In the genomic region with DNA sequence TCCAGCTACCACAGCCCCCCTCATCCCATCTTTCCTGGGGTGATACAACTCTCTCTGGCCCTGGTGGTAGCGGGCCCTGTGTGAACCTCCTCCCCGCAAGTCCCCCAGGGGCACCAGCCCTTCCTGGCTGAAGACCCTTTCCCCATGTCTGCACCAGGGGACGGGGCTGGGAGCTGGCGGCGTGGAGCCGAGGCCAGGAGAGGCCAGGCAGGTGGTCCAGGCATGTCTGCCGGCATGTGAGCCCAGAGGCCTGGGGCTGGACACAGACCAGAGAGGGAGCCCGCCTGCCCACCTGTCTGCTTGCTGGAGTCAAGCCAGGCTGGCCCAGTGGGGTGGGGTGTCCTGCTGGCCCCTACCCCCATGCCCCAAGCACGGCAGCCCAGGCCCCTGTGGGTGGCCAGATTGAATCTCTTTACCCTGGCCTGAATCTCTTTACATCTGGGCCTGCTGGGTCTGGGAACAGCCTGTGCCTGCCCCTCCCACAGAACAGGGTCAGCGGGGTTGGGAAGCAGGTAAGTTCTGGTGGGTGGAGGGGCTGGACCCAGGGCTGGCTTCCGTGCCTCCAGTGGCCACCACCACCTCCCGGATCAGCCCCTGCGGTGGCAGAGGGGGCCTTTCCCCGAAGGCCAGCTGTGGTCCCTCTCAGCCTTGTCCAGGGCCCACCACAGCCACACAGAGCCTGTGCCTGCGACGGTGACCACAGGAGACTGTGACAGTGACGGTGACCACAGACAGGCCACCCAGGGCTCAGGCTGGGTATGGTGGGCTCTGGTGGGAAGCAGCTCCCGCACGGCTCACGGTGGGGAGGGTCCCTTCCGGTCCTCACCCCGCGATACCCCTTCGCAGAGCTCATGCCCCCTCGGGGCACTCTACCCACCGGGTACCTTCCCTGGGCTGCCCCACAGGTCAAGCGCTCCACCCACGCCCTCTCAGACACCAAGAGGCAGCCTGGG, we compare ENCODE assay signal across 18 cellular contexts. TPM values are rescaled to one million over a fixed set of nuclear protein-coding genes. Genes with fewer than 3 reads are reported as not detected.
"Had no signal": no experiment of that assay in that cellular context is flagged by ENCODE, and none has a peak within 500 bp of the region (broad histone marks: within the 10 kb centered on the region; RNA-seq: fewer than 3 reads in every experiment).

No MANE protein-coding gene starts in this region.

- H3K27ac ChIP-seq: cardiac muscle cell, coronary artery, neutrophil, SK-N-MC had no signal

- H3K36me3 ChIP-seq: cardiac muscle cell, heart right ventricle, neutrophil had no signal

- H3K4me3 ChIP-seq: cardiac muscle cell, coronary artery, heart right ventricle, SK-N-MC had no signal

- H3K9me3 ChIP-seq: heart right ventricle, neutrophil had no signal

- H3K4me3 Mint-ChIP-seq: activated B cell treated with CpG ODN at 0.5 μM for 24 hours; activated T-cell treated with anti-CD3 and anti-CD28 coated beads, Interleukin-2, amount 50 U/mL, for 72 hours; mesothelial cell of epicardium; stimulated activated memory B cell treated with anti-CD40 and anti-IgM and Interleukin-4, amounts not matched to agents 10 μg/mL and 1 μg/mL and 100 μg/mL, for 72 hours had no signal

- H3K36me3 Mint-ChIP-seq: mesothelial cell of epicardium had no signal

- H3K4me1 Mint-ChIP-seq: activated B cell treated with CpG ODN at 0.5 μM for 24 hours; stimulated activated memory B cell treated with anti-CD40 and anti-IgM and Interleukin-4, amounts not matched to agents 10 μg/mL and 1 μg/mL and 100 μg/mL, for 72 hours had no signal

- DNase-seq: activated B cell treated with CpG ODN at 0.5 μM for 24 hours; activated CD4-positive, alpha-beta T cell treated with anti-CD3 and anti-CD28 coated beads, Interleukin-2, amount 50 U/mL, for 1 hour; activated T-cell treated with anti-CD3 and anti-CD28 coated beads, Interleukin-2, amount 50 U/mL, for 72 hours; effector CD4-positive, alpha-beta T cell; small intestine had no signal

- H3K9me3 Mint-ChIP-seq: activated B cell treated with CpG ODN at 0.5 μM for 24 hours had no signal

- ATAC-seq: activated T-cell treated with anti-CD3 and anti-CD28 coated beads, Interleukin-2, amount 50 U/mL, for 72 hours; stimulated activated memory B cell treated with anti-CD40 and anti-IgM and Interleukin-4, amounts not matched to agents 10 μg/mL and 1 μg/mL and 100 μg/mL, for 72 hours had no signal

- H3K27ac Mint-ChIP-seq: activated B cell treated with CpG ODN at 0.5 μM for 24 hours; activated T-cell treated with anti-CD3 and anti-CD28 coated beads, Interleukin-2, amount 50 U/mL, for 72 hours; mesothelial cell of epicardium; stimulated activated memory B cell treated with anti-CD40 and anti-IgM and Interleukin-4, amounts not matched to agents 10 μg/mL and 1 μg/mL and 100 μg/mL, for 72 hours had no signal

- H3K27me3 ChIP-seq: cardiac muscle cell, heart right ventricle, neutrophil had no signal

RNA-seq across cellular contexts. Expression of gene LCN12, which starts 7.1 kb away (rescaled TPM):
- total RNA-seq: astrocyte, frontal cortex, lower leg skin, urinary bladder had no signal
- polyA plus RNA-seq: fibroblast of lung had no signal

RNA-seq across cellular contexts. Expression of gene C8G, which starts 14.1 kb away (rescaled TPM):
- total RNA-seq: frontal cortex, kidney epithelial cell, lower leg skin had no signal

RNA-seq across cellular contexts. Expression of gene PTGDS, which starts 18.1 kb away (rescaled TPM):
- total RNA-seq: activated B cell treated with CpG ODN at 0.5 μM for 24 hours; activated T-cell treated with anti-CD3 and anti-CD28 coated beads, Interleukin-2, amount 50 U/mL, for 72 hours had no signal

RNA-seq across cellular contexts. Expression of gene LCNL1, which starts 23.6 kb away (rescaled TPM):
- total RNA-seq: activated B cell treated with CpG ODN at 0.5 μM for 24 hours; activated T-cell treated with anti-CD3 and anti-CD28 coated beads, Interleukin-2, amount 50 U/mL, for 72 hours; kidney epithelial cell had no signal
- polyA plus RNA-seq: cardiac muscle cell had no signal
